Comparison of ENCODE assay signal across 8 cellular contexts in the genomic region with DNA sequence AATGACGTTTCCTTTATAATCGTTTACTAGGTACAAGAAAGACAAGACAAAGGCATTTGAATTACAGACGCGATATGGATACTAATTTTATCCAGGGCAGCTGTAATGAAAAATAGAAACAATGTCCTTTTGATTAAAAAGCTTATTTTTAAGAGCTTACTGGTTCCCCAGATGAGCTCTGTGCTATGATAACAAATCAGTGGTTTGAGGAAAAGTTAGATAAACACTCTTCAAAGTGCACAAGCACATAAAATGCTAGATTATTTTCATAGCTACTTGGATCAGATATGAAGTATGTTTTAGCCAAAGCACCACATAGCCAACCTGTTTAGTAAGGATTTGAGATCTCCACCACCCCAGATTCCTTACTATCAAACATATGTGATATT. TPM values are rescaled to one million over a fixed set of nuclear protein-coding genes. Genes with fewer than 3 reads are reported as not detected.
DNase-seq lines count a peak whose midpoint lies in the region; ATAC-seq and TF ChIP-seq lines count a peak whose summit lies in the region.

No MANE protein-coding gene starts in this region.

- H3K36me3 ChIP-seq in HUES48 (ENCODE audit: control insufficient read depth, insufficient read depth, low read length) (peaks cover 19% of the 10 kb centered on the region), mammary epithelial cell (ENCODE audit: insufficient read depth, low read length) (peaks cover 11% of the 10 kb centered on the region), muscle layer of colon (ENCODE audit: insufficient read depth, low read length) (peaks cover 10% of the 10 kb centered on the region)

- peak overlapping the region; percentile 75 for H3K4me3 ChIP-seq in AG10803 (ENCODE audit: low read length)
- H3K4me3 ChIP-seq in HUES48 (ENCODE audit: low read depth, low read length) = peak overlapping the region; percentile 71
- H3K4me3 ChIP-seq in mammary epithelial cell (replicated peaks in 1 of 3; ENCODE audit: insufficient read depth in 1 of 3, low read depth in 2 of 3, low read length in 3 of 3) = peak overlapping the region; percentile 63 to 99 (median 67)
- H3K4me3 ChIP-seq in muscle layer of colon (ENCODE audit: low read depth in 1 of 2, low read length in 2 of 2) = peak overlapping the region; percentile 70 to 79

- H3K9ac ChIP-seq in HUES48 (ENCODE audit: low read depth, low read length) (peak overlapping the region; percentile 92), mammary epithelial cell (ENCODE audit: insufficient read depth, low read length) (peak overlapping the region; percentile 95), muscle layer of colon (ENCODE audit: low read length) (peak overlapping the region; percentile 83)

- H3K9me3 ChIP-seq in HUES48 (ENCODE audit: control insufficient read depth, insufficient read depth, low read length) = peaks cover 2% of the 10 kb centered on the region; the same call in 1 of the 2 replicates
- H3K9me3 ChIP-seq in mammary epithelial cell (replicated peaks; ENCODE audit: insufficient read depth, low read length) = no peaks in the 10 kb centered on the region
- no peaks in the 10 kb centered on the region for H3K9me3 ChIP-seq in muscle layer of colon (ENCODE audit: low read length)

- no peak for ATAC-seq in HG03108 (IDR thresholded peaks at IDR 0.05; ENCODE audit: unreplicated experiment)
- ATAC-seq in omental fat pad (ENCODE audit: low FRiP score) = no peak
- ATAC-seq in HG03571 (IDR thresholded peaks at IDR 0.05; ENCODE audit: unreplicated experiment) = no peak

- TF ChIP-seq CTCF in AG10803 (conservative IDR thresholded peaks at IDR 0.05; ENCODE audit: low read length) (no peak), mammary epithelial cell (conservative IDR thresholded peaks at IDR 0.05 in 1 of 2, IDR thresholded peaks at IDR 0.05 in 1 of 2; ENCODE audit: extremely low read depth in 1 of 2, insufficient read depth in 1 of 2, low read depth in 1 of 2, low read length in 2 of 2) (no peak), omental fat pad (IDR thresholded peaks at IDR 0.05) (no peak)

- DNase-seq in AG10803 (ENCODE audit: low read depth) = peak; percentile 13
- no peak for DNase-seq in mammary epithelial cell
- no peak for DNase-seq in SK-N-DZ (ENCODE audit: low spot score)
- DNase-seq in omental fat pad (ENCODE audit: low spot score) = no peak

- H3K27ac ChIP-seq in HUES48 (ENCODE audit: low read depth, low read length) (peak overlapping the region; percentile 99), mammary epithelial cell (ENCODE audit: insufficient read depth, low read depth, low read length) (peak overlapping the region; percentile 99), muscle layer of colon (ENCODE audit: low read depth, low read length) (peak overlapping the region; percentile 99)

- dilution Hi-C loops in mammary epithelial cell (cut with HindIII; ENCODE audit: low sequenced_read_pairs) = loop anchor here (5.0 to 10.0 kb wide), 3 partner anchors 33 to 240 kb away; no protein-coding TSS in a partner anchor

- in situ Hi-C loops in mammary epithelial cell (cut with MboI; ENCODE audit: low sequenced_read_pairs in 2 of 2) = loop anchor here in 1 of 2 donors (5.0 kb wide), 1 partner anchor 33 kb away; no protein-coding TSS in a partner anchor

- peak overlapping the region; percentile 84 for H3K4me2 ChIP-seq in mammary epithelial cell (ENCODE audit: insufficient read depth, low read depth, low read length)

- peaks cover under 1% of the 10 kb centered on the region for H4K20me1 ChIP-seq in mammary epithelial cell (ENCODE audit: insufficient read depth, low read length)

- CTCF ChIA-PET in mammary epithelial cell (lab: Charles Lee; ENCODE audit: low non-redundant PET) = no interaction called here

- 6% methylated on average over 3 of the region's 4 CpGs for WGBS in mammary epithelial cell (ENCODE audit: low coverage, missing lambda C conversion rate)

- H2AFZ ChIP-seq in mammary epithelial cell (ENCODE audit: low read depth, low read length) = peak overlapping the region; percentile 90

- H3K79me2 ChIP-seq in mammary epithelial cell (ENCODE audit: insufficient read depth, low read length) = peaks cover 34% of the 10 kb centered on the region

- intact Hi-C loops in mammary epithelial cell (cut with micrococcal nuclease) = loop anchor here (5.0 kb wide), 1 partner anchor 177 kb away; no protein-coding TSS in a partner anchor

- no TSS peak for BruUV-seq in mammary epithelial cell (replicated peaks; lab: Mats Ljungman, UMichigan)

- peaks cover 24% of the 10 kb centered on the region for H3K4me1 ChIP-seq in HUES48 (ENCODE audit: control insufficient read depth, insufficient read depth, low read length)
- peaks cover 20% of the 10 kb centered on the region for H3K4me1 ChIP-seq in mammary epithelial cell (ENCODE audit: insufficient read depth, low read length)
- H3K4me1 ChIP-seq in muscle layer of colon (ENCODE audit: insufficient read depth, low read length) = peaks cover 21% of the 10 kb centered on the region

- H3K27me3 ChIP-seq in HUES48 (ENCODE audit: control insufficient read depth, insufficient read depth, low read length) (no peaks in the 10 kb centered on the region), mammary epithelial cell (ENCODE audit: insufficient read depth, low read length) (no peaks in the 10 kb centered on the region), muscle layer of colon (ENCODE audit: control insufficient read depth in 1 of 2, insufficient read depth in 2 of 2, low read length in 2 of 2) (no peaks in the 10 kb centered on the region)

RNA-seq across cellular contexts. Expression of a gene that starts 1.7 kb away (rescaled TPM):
- total RNA-seq in mammary epithelial cell (100 to 1,000 TPM in 1 of 2 donors, 10 to 100 TPM in 1; 47.8 to 132 TPM), omental fat pad (100 to 1,000 TPM in 1 of 4 donors, 10 to 100 TPM in 3; 52.9 to 126 (median 64.1) TPM)
- polyA plus RNA-seq in mammary epithelial cell = 16.5 TPM
- 64.8 TPM for polyA minus RNA-seq in mammary epithelial cell
- polyA plus RNA-seq in SK-N-DZ (2014; cell fraction: cytosol; rRNA removed) = 67.6 and 71.9 TPM in 2 replicates
- polyA plus RNA-seq in SK-N-DZ (2014; cell fraction: nucleus; rRNA removed) = 44.0 and 52.0 TPM in 2 replicates

RNA-seq across cellular contexts. Expression of a gene that starts 50.7 kb away (rescaled TPM):
- total RNA-seq in mammary epithelial cell = 10 to 100 TPM; 76.8 to 87.6 TPM
- polyA plus RNA-seq in mammary epithelial cell = 53.4 TPM
- 57.1 TPM for polyA minus RNA-seq in mammary epithelial cell
- polyA plus RNA-seq in SK-N-DZ (2014; cell fraction: cytosol; rRNA removed) = 54.9 and 105 TPM in 2 replicates
- 120 TPM in 2 replicates for polyA plus RNA-seq in SK-N-DZ (2014; cell fraction: nucleus; rRNA removed)
- 10 to 100 TPM; 62.8 to 97.6 (median 85.9) TPM for total RNA-seq in omental fat pad
